Comparison of ENCODE assay signal across 8 cellular contexts in the genomic region with DNA sequence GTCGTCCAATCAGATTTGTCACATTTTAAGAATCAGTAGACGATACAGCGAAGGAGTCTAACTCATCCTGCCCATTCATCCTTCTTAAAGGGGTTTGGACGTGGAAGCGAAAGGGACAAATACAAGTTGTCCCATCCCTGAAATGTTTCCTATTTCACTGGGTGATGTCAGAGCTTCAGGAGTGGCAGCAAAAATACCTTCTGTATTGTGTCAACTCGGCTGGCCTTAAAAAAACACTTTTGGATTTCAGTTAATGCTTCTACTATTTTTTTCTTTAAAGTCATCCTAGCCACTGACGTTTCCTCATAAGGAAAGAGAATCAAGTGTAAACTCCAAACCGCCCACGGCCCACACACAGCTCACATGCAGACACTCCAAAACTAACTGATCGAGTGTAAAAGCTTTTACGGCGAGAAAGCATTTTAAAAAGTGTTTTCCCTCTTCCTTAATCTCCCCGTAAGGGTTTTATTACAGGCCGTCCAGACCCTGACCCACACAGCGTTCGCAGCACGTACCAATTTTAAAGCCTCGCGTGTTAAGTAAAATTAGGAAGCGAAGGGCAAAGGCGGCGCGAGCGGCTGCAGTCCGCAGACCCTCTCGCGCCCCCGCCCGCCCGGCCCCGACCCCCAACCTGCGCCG.
DNase-seq lines count a peak whose midpoint lies in the region; ATAC-seq and TF ChIP-seq lines count a peak whose summit lies in the region.

No MANE protein-coding gene starts in this region.

- DNase-seq in AG08395 (ENCODE audit: low spot score) = peak; percentile 56
- no peak for DNase-seq in WERI-Rb-1
- no peak for DNase-seq in effector memory CD4-positive, alpha-beta T cell
- DNase-seq in memory B cell (ENCODE audit: low spot score in 2 of 2) = peak in 1 of 2 donors; percentile 7
- DNase-seq in stimulated activated effector memory CD8-positive, alpha-beta T cell treated with anti-CD3 and anti-CD28 coated beads, Interleukin-12 subunit alpha, Interleukin-12 subunit beta, amount 100 ng/mL, for 72 hours (ENCODE audit: low spot score in 2 of 2) = no peak

- H3K9me3 Mint-ChIP-seq in memory B cell = no peaks in the 10 kb centered on the region
- H3K9me3 Mint-ChIP-seq in stimulated activated effector memory CD8-positive, alpha-beta T cell treated with anti-CD3 and anti-CD28 coated beads, Interleukin-12 subunit alpha, Interleukin-12 subunit beta, amount 100 ng/mL, for 72 hours = no peaks in the 10 kb centered on the region

- 0 out of 2 replicates have a peak, but pooled peaks cover 11% of the 10 kb centered on the region for H3K4me1 ChIP-seq in HUES48 (ENCODE audit: control insufficient read depth, insufficient read depth, low read length)
- peaks cover 11% of the 10 kb centered on the region for H3K4me1 ChIP-seq in effector memory CD4-positive, alpha-beta T cell (ENCODE audit: control insufficient read depth, insufficient read depth, low read length, poor library complexity, severe bottlenecking)

- peak overlapping the region; percentile 88 for H3K4me3 Mint-ChIP-seq in memory B cell
- peak overlapping the region; percentile 76 for H3K4me3 Mint-ChIP-seq in stimulated activated effector memory CD8-positive, alpha-beta T cell treated with anti-CD3 and anti-CD28 coated beads, Interleukin-12 subunit alpha, Interleukin-12 subunit beta, amount 100 ng/mL, for 72 hours

- H3K27me3 ChIP-seq in HUES48 (ENCODE audit: control insufficient read depth, insufficient read depth, low read length) (peaks cover 8% of the 10 kb centered on the region), WERI-Rb-1 (ENCODE audit: insufficient read depth, low read depth, severe bottlenecking) (peaks cover 20% of the 10 kb centered on the region)
- H3K27me3 ChIP-seq in effector memory CD4-positive, alpha-beta T cell (replicated peaks; ENCODE audit: control insufficient read depth, insufficient read depth, low read length, poor library complexity, severe bottlenecking) = no peaks in the 10 kb centered on the region

- peak overlapping the region; percentile 88 for H3K4me3 ChIP-seq in HUES48 (ENCODE audit: low read depth, low read length)
- H3K4me3 ChIP-seq in WERI-Rb-1 (ENCODE audit: low read depth, low read length) = peak overlapping the region; percentile 85
- H3K4me3 ChIP-seq in effector memory CD4-positive, alpha-beta T cell (ENCODE audit: insufficient read depth, low read depth, low read length, poor library complexity, severe bottlenecking) = peak overlapping the region; percentile 87

- H3K4me1 Mint-ChIP-seq in memory B cell = peaks cover 19% of the 10 kb centered on the region
- H3K4me1 Mint-ChIP-seq in stimulated activated effector memory CD8-positive, alpha-beta T cell treated with anti-CD3 and anti-CD28 coated beads, Interleukin-12 subunit alpha, Interleukin-12 subunit beta, amount 100 ng/mL, for 72 hours = peaks cover 7% of the 10 kb centered on the region

- H3K27me3 Mint-ChIP-seq in memory B cell = peaks cover 2% of the 10 kb centered on the region

- ATAC-seq in GM18867 (IDR thresholded peaks at IDR 0.05; ENCODE audit: unreplicated experiment) (peak; percentile 15), memory B cell (ENCODE audit: low read depth) (peak; percentile 6), GM18873 (IDR thresholded peaks at IDR 0.05; ENCODE audit: low FRiP score, unreplicated experiment) (no peak)
- peak; percentile 44 for ATAC-seq in stimulated activated effector memory CD8-positive, alpha-beta T cell treated with anti-CD3 and anti-CD28 coated beads, Interleukin-12 subunit alpha, Interleukin-12 subunit beta, amount 100 ng/mL, for 72 hours

- H3K9ac ChIP-seq in HUES48 (ENCODE audit: low read depth, low read length) = peak overlapping the region; percentile 86

- peaks cover 4% of the 10 kb centered on the region for H3K36me3 Mint-ChIP-seq in memory B cell
- H3K36me3 Mint-ChIP-seq in stimulated activated effector memory CD8-positive, alpha-beta T cell treated with anti-CD3 and anti-CD28 coated beads, Interleukin-12 subunit alpha, Interleukin-12 subunit beta, amount 100 ng/mL, for 72 hours = peaks cover 24% of the 10 kb centered on the region

- H3K36me3 ChIP-seq in HUES48 (ENCODE audit: control insufficient read depth, insufficient read depth, low read length) = peaks cover 21% of the 10 kb centered on the region
- H3K36me3 ChIP-seq in WERI-Rb-1 = peaks cover 7% of the 10 kb centered on the region
- no peaks in the 10 kb centered on the region for H3K36me3 ChIP-seq in effector memory CD4-positive, alpha-beta T cell (ENCODE audit: control insufficient read depth, insufficient read depth, low read length)

- H3K9me3 ChIP-seq in HUES48 (ENCODE audit: control insufficient read depth, insufficient read depth, low read length) (no peaks in the 10 kb centered on the region), WERI-Rb-1 (ENCODE audit: severe bottlenecking) (no peaks in the 10 kb centered on the region)
- H3K9me3 ChIP-seq in effector memory CD4-positive, alpha-beta T cell (ENCODE audit: control insufficient read depth, low read length) = no peaks in the 10 kb centered on the region

- H3K27ac Mint-ChIP-seq in memory B cell = peak overlapping the region; percentile 90
- H3K27ac Mint-ChIP-seq in stimulated activated effector memory CD8-positive, alpha-beta T cell treated with anti-CD3 and anti-CD28 coated beads, Interleukin-12 subunit alpha, Interleukin-12 subunit beta, amount 100 ng/mL, for 72 hours = peak overlapping the region; percentile 85

- no peak for TF ChIP-seq CTCF in WERI-Rb-1 (IDR thresholded peaks at IDR 0.05; ENCODE audit: low read depth, low read length)

- H3K27ac ChIP-seq in HUES48 (ENCODE audit: low read depth, low read length) (peak overlapping the region; percentile 90), WERI-Rb-1 (peak overlapping the region; percentile 79; the same call in 1 of the 2 replicates)
- peak overlapping the region; percentile 85 for H3K27ac ChIP-seq in effector memory CD4-positive, alpha-beta T cell (ENCODE audit: insufficient read depth, low read length, poor library complexity, severe bottlenecking)
